Comparison of ENCODE assay signal across 16 cellular contexts in the genomic region with DNA sequence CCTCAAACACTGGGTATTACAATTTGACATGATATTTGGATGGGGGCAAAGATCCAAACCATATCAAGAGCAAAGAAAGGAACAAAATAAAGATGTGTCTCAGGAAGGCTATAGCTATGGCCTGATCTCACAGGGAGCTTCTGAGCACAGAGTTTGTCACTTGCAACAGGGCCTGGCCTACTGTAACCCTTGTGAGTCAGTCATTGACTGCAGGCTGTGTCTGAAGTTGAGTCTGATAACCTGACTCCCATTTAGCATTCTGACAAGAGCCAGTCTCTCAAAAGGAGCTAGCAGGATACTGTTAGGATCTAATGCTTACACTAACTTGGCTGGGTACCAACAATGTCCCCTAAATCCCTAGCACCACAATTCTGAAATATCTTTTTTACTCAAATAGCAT.
DNase-seq lines count a peak whose midpoint lies in the region; ATAC-seq and TF ChIP-seq lines count a peak whose summit lies in the region.
"Had no signal": no experiment of that assay in that cellular context is flagged by ENCODE, and none has a peak within 500 bp of the region (broad histone marks: within the 10 kb centered on the region; RNA-seq: fewer than 3 reads in every experiment).

No MANE protein-coding gene starts in this region.

- no peaks in the 10 kb centered on the region for H3K9me3 Mint-ChIP-seq in GM23338

- no peak overlapping the region for H3K4me3 ChIP-seq in GM23338
- peak overlapping the region; percentile 53 for H3K4me3 ChIP-seq in OCI-LY3 (ENCODE audit: low read length)

- DNase-seq in GM23338 (ENCODE audit: low spot score) (no peak), amniotic epithelial cell (ENCODE audit: low read depth) (peak; percentile 15), mucosa of gallbladder (ENCODE audit: low spot score) (peak; percentile 28), kidney tubule cell (ENCODE audit: low spot score) (no peak), activated gamma-delta T cell treated with Interleukin-2 at 50 U/mL for 16 hours (no peak)
- DNase-seq: CD4-positive, CD25-positive, alpha-beta regulatory T cell; H9; NCI-H1092 treated with DMSO at 0.1 percent for 48 hours; NCI-H146; NCI-H2029 treated with DMSO at 0.1 percent for 48 hours; NCI-H2171; NCI-H524 treated with DMSO at 0.1 percent for 48 hours had no signal

- H4K20me1 ChIP-seq in GM23338 (replicated peaks; ENCODE audit: insufficient read depth) (no peaks in the 10 kb centered on the region), OCI-LY3 (ENCODE audit: insufficient read depth, low read length) (no peaks in the 10 kb centered on the region)

- H3K79me2 ChIP-seq in GM23338 (replicated peaks; ENCODE audit: insufficient read depth) (no peaks in the 10 kb centered on the region), OCI-LY3 (ENCODE audit: low read length) (peaks cover 62% of the 10 kb centered on the region)

- H3K4me1 ChIP-seq in GM23338 (ENCODE audit: insufficient read depth) (0 out of 2 replicates have a peak, but pooled peaks cover 5% of the 10 kb centered on the region), OCI-LY3 (ENCODE audit: low read length) (peaks cover 70% of the 10 kb centered on the region)

- no peaks in the 10 kb centered on the region for H3K9me2 ChIP-seq in GM23338 (ENCODE audit: insufficient read depth)

- H3K9me3 ChIP-seq in OCI-LY3 (ENCODE audit: insufficient read depth, low read length) = no peaks in the 10 kb centered on the region

- 0 out of 2 replicates have a peak overlapping the region, but pooled peaks have one; percentile 60 for H2AFZ ChIP-seq in GM23338
- H2AFZ ChIP-seq in OCI-LY3 (ENCODE audit: low read depth, low read length) = peak overlapping the region; percentile 79

- ATAC-seq in GM23338 = no peak
- no peak for ATAC-seq in HG02970 (IDR thresholded peaks at IDR 0.05; ENCODE audit: low FRiP score, unreplicated experiment)
- ATAC-seq: Panc1, SK-N-SH treated with all-trans-retinoic acid at 6 μM for 48 hours had no signal

- no peak overlapping the region for H3K4me3 Mint-ChIP-seq in GM23338
- H3K4me3 Mint-ChIP-seq: CD4-positive, CD25-positive, alpha-beta regulatory T cell; H9 had no signal

- TF ChIP-seq CTCF in GM23338 (conservative IDR thresholded peaks at IDR 0.05; ENCODE audit: low read depth in 2 of 2) = no peak
- no peak for TF ChIP-seq CTCF in OCI-LY3 (IDR thresholded peaks at IDR 0.05; ENCODE audit: low read depth, low read length)

- no peaks in the 10 kb centered on the region; the same call in 2 of the 3 replicates for H3K36me3 Mint-ChIP-seq in GM23338 (ENCODE audit: low read depth)
- H3K36me3 Mint-ChIP-seq: CD4-positive, CD25-positive, alpha-beta regulatory T cell had no signal

- H3F3A ChIP-seq in GM23338 (replicated peaks; ENCODE audit: low read depth) = no peaks in the 10 kb centered on the region

- no peaks in the 10 kb centered on the region for H3K27me3 Mint-ChIP-seq in GM23338 (ENCODE audit: insufficient read depth, low read depth, poor library complexity)
- H3K27me3 Mint-ChIP-seq: CD4-positive, CD25-positive, alpha-beta regulatory T cell had no signal

- no peak overlapping the region for H3K4me2 ChIP-seq in GM23338
- H3K4me2 ChIP-seq in OCI-LY3 (ENCODE audit: low read length) = peak overlapping the region; percentile 51

- H3K27ac ChIP-seq in GM23338 (ENCODE audit: low read depth) = no peak overlapping the region
- peak overlapping the region; percentile 89 for H3K27ac ChIP-seq in OCI-LY3 (ENCODE audit: low read length)

- H3K36me3 ChIP-seq in GM23338 (ENCODE audit: insufficient read depth) = no peaks in the 10 kb centered on the region
- H3K36me3 ChIP-seq in OCI-LY3 (replicated peaks; ENCODE audit: low read depth, low read length) = peaks cover 5% of the 10 kb centered on the region

- peak overlapping the region; percentile 47 for H3K9ac ChIP-seq in OCI-LY3 (ENCODE audit: low read length)

- H3K27me3 ChIP-seq in GM23338 (ENCODE audit: insufficient read depth) (no peaks in the 10 kb centered on the region), OCI-LY3 (ENCODE audit: low read depth, low read length) (no peaks in the 10 kb centered on the region)

- peaks cover 12% of the 10 kb centered on the region; the same call in 2 of the 3 replicates for H3K4me1 Mint-ChIP-seq in GM23338
- H3K4me1 Mint-ChIP-seq: CD4-positive, CD25-positive, alpha-beta regulatory T cell had no signal

- H3K27ac Mint-ChIP-seq in GM23338 = no peak overlapping the region
- H3K27ac Mint-ChIP-seq: CD4-positive, CD25-positive, alpha-beta regulatory T cell had no signal

TF ChIP-seq in GM23338, 12 proteins besides CTCF, POLR2A, EP300 and RAD21 (continues in another document):
- TF ChIP-seq, protein P1, sequence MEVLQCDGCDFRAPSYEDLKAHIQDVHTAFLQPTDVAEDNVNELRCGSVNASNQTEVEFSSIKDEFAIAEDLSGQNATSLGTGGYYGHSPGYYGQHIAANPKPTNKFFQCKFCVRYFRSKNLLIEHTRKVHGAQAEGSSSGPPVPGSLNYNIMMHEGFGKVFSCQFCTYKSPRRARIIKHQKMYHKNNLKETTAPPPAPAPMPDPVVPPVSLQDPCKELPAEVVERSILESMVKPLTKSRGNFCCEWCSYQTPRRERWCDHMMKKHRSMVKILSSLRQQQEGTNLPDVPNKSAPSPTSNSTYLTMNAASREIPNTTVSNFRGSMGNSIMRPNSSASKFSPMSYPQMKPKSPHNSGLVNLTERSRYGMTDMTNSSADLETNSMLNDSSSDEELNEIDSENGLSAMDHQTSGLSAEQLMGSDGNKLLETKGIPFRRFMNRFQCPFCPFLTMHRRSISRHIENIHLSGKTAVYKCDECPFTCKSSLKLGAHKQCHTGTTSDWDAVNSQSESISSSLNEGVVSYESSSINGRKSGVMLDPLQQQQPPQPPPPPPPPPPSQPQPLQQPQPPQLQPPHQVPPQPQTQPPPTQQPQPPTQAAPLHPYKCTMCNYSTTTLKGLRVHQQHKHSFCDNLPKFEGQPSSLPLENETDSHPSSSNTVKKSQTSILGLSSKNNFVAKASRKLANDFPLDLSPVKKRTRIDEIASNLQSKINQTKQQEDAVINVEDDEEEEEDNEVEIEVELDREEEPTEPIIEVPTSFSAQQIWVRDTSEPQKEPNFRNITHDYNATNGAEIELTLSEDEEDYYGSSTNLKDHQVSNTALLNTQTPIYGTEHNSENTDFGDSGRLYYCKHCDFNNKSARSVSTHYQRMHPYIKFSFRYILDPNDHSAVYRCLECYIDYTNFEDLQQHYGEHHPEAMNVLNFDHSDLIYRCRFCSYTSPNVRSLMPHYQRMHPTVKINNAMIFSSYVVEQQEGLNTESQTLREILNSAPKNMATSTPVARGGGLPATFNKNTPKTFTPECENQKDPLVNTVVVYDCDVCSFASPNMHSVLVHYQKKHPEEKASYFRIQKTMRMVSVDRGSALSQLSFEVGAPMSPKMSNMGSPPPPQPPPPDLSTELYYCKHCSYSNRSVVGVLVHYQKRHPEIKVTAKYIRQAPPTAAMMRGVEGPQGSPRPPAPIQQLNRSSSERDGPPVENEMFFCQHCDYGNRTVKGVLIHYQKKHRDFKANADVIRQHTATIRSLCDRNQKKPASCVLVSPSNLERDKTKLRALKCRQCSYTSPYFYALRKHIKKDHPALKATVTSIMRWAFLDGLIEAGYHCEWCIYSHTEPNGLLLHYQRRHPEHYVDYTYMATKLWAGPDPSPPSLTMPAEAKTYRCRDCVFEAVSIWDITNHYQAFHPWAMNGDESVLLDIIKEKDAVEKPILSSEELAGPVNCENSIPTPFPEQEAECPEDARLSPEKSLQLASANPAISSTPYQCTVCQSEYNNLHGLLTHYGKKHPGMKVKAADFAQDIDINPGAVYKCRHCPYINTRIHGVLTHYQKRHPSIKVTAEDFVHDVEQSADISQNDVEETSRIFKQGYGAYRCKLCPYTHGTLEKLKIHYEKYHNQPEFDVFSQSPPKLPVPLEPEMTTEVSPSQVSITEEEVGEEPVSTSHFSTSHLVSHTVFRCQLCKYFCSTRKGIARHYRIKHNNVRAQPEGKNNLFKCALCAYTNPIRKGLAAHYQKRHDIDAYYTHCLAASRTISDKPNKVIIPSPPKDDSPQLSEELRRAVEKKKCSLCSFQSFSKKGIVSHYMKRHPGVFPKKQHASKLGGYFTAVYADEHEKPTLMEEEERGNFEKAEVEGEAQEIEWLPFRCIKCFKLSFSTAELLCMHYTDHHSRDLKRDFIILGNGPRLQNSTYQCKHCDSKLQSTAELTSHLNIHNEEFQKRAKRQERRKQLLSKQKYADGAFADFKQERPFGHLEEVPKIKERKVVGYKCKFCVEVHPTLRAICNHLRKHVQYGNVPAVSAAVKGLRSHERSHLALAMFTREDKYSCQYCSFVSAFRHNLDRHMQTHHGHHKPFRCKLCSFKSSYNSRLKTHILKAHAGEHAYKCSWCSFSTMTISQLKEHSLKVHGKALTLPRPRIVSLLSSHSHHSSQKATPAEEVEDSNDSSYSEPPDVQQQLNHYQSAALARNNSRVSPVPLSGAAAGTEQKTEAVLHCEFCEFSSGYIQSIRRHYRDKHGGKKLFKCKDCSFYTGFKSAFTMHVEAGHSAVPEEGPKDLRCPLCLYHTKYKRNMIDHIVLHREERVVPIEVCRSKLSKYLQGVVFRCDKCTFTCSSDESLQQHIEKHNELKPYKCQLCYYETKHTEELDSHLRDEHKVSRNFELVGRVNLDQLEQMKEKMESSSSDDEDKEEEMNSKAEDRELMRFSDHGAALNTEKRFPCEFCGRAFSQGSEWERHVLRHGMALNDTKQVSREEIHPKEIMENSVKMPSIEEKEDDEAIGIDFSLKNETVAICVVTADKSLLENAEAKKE (CRISPR knock-in tag; IDR thresholded peaks at IDR 0.05) = no peak
- TF ChIP-seq EZH2 (IDR thresholded peaks at IDR 0.05; ENCODE audit: low read depth, unreplicated experiment) = no peak
- no peak for TF ChIP-seq POLR2AphosphoS5 (IDR thresholded peaks at IDR 0.05; ENCODE audit: low read depth)
- TF ChIP-seq, protein P2, sequence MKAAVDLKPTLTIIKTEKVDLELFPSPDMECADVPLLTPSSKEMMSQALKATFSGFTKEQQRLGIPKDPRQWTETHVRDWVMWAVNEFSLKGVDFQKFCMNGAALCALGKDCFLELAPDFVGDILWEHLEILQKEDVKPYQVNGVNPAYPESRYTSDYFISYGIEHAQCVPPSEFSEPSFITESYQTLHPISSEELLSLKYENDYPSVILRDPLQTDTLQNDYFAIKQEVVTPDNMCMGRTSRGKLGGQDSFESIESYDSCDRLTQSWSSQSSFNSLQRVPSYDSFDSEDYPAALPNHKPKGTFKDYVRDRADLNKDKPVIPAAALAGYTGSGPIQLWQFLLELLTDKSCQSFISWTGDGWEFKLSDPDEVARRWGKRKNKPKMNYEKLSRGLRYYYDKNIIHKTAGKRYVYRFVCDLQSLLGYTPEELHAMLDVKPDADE (IDR thresholded peaks at IDR 0.05) = no peak

Comparison
In these comparisons a context has a peak if more than half of its experiments do, and no peak if none do; other contexts are left out.
1. DNase-seq: peak in amniotic epithelial cell (single experiment) and mucosa of gallbladder (single experiment); none in GM23338 (single experiment), kidney tubule cell (single experiment) and activated gamma-delta T cell treated with Interleukin-2 at 50 U/mL for 16 hours (single experiment).